14 cellular contexts compared by ENCODE assay signal in the genomic region with DNA sequence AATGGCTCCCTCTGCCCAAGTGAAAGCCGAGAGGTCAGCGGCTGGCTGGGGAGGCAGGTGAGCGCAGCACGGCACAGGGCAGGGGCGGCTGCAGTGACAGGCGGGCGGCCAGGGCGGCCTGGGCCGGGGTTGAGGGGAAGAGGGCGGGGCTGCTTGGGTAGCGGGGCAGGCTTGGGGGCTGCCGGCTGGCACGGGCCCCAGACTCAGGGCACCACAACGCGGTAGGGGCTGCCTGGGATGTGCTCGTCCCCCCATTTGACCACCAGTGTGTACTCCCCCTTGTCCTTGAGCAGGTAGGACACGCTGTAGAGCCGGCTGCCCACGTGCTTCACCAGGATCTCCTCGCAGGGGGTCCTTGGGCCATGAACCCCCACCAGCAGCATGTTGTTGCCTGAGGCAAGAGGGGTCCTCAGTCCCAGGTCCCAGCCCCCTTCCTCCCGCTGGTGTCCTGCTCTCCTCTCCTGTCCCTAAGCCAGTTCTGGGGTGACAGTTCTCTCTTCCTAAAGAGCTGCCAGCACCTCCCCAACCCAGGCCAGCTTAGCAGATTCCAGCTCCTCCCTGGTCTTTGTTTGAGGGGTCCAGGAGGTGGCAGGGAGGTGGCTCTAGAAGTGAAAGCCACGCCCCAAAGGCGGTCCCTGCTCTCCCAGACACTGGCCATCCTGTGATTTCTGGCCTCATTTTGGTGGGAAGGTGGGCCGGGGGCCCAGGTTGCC. TPM values are rescaled to one million over a fixed set of nuclear protein-coding genes. Genes with fewer than 3 reads are reported as not detected.
DNase-seq lines count a peak whose midpoint lies in the region; ATAC-seq and TF ChIP-seq lines count a peak whose summit lies in the region.
"Had no signal": no experiment of that assay in that cellular context is flagged by ENCODE, and none has a peak within 500 bp of the region (broad histone marks: within the 10 kb centered on the region; RNA-seq: fewer than 3 reads in every experiment).

No MANE protein-coding gene starts in this region.

- H3K36me3 Mint-ChIP-seq in activated CD4-positive, alpha-beta T cell treated with anti-CD3 and anti-CD28 coated beads, Interleukin-2, amount 10 ng/mL, durations not matched to agents 7 days and 5 days (ENCODE audit: low read depth), result peaks cover 17% of the 10 kb centered on the region
- no peaks in the 10 kb centered on the region for H3K36me3 Mint-ChIP-seq in HFFc6 (ENCODE audit: low read depth)
- H3K36me3 Mint-ChIP-seq in effector memory CD8-positive, alpha-beta T cell (ENCODE audit: insufficient read depth), result peaks cover 70% of the 10 kb centered on the region

- peaks cover 47% of the 10 kb centered on the region for H3K4me1 Mint-ChIP-seq in activated CD4-positive, alpha-beta T cell treated with anti-CD3 and anti-CD28 coated beads, Interleukin-2, amount 10 ng/mL, durations not matched to agents 7 days and 5 days
- H3K4me1 Mint-ChIP-seq in HFFc6 (ENCODE audit: low read depth), result peaks cover 6% of the 10 kb centered on the region
- H3K4me1 Mint-ChIP-seq in effector memory CD8-positive, alpha-beta T cell (ENCODE audit: low read depth in 2 of 2), result peaks cover 14 to 39% of the 10 kb centered on the region in 2 donors

- H3K27me3 Mint-ChIP-seq in activated CD4-positive, alpha-beta T cell treated with anti-CD3 and anti-CD28 coated beads, Interleukin-2, amount 10 ng/mL, durations not matched to agents 7 days and 5 days, result no peaks in the 10 kb centered on the region
- H3K27me3 Mint-ChIP-seq in HFFc6 (ENCODE audit: insufficient read depth), result peaks cover 12% of the 10 kb centered on the region
- no peaks in the 10 kb centered on the region for H3K27me3 Mint-ChIP-seq in effector memory CD8-positive, alpha-beta T cell

- H3K27ac Mint-ChIP-seq in activated CD4-positive, alpha-beta T cell treated with anti-CD3 and anti-CD28 coated beads, Interleukin-2, amount 10 ng/mL, durations not matched to agents 7 days and 5 days, result peak overlapping the region; percentile 46
- H3K27ac Mint-ChIP-seq in HFFc6, result peak overlapping the region; percentile 29
- H3K27ac Mint-ChIP-seq in effector memory CD8-positive, alpha-beta T cell, result peak overlapping the region; percentile 99

- TF ChIP-seq CTCF in HFFc6 (IDR thresholded peaks at IDR 0.05) (no peak), GM20000 (IDR thresholded peaks at IDR 0.05; ENCODE audit: extremely low read depth, missing control alignments) (no peak)

- ATAC-seq in effector memory CD8-positive, alpha-beta T cell (replicated peaks), result no peak
- ATAC-seq in HG03196 (IDR thresholded peaks at IDR 0.05; ENCODE audit: unreplicated experiment) (no peak), GM19452 (IDR thresholded peaks at IDR 0.05; ENCODE audit: unreplicated experiment) (no peak)

- CTCF ChIA-PET in activated CD4-positive, alpha-beta T cell treated with anti-CD3 and anti-CD28 coated beads, Interleukin-2, amount 10 ng/mL, durations not matched to agents 7 days and 5 days (lab: Charles Lee), result no interaction called here

- POLR2A ChIA-PET in activated CD4-positive, alpha-beta T cell treated with anti-CD3 and anti-CD28 coated beads, Interleukin-2, amount 10 ng/mL, durations not matched to agents 7 days and 5 days (lab: Charles Lee), result no interaction called here

- DNase-seq in activated CD4-positive, alpha-beta T cell treated with anti-CD3 and anti-CD28 coated beads, Interleukin-2, amount 10 ng/mL, durations not matched to agents 7 days and 5 days, result no peak
- DNase-seq in activated CD4-positive, alpha-beta T cell treated with anti-CD3 and anti-CD28 coated beads for 4 hours, result no peak
- DNase-seq in HFFc6 (no peak), posterior vena cava (ENCODE audit: low spot score) (peak; percentile 81), GM20000 (ENCODE audit: low spot score) (no peak)
- DNase-seq in effector memory CD8-positive, alpha-beta T cell, result peak in 2 of 3 experiments; percentile 1 to 3
- DNase-seq: activated T-cell treated with anti-CD3 and anti-CD28 coated beads, Interleukin-2, amount 50 U/mL, for 48 hours; NCI-H2029 treated with DMSO at 0.1 percent for 48 hours; stimulated activated naive CD4-positive, alpha-beta T cell had no signal

- H3K4me3 Mint-ChIP-seq in activated CD4-positive, alpha-beta T cell treated with anti-CD3 and anti-CD28 coated beads, Interleukin-2, amount 10 ng/mL, durations not matched to agents 7 days and 5 days, result no peak overlapping the region
- no peak overlapping the region for H3K4me3 Mint-ChIP-seq in HFFc6
- H3K4me3 Mint-ChIP-seq in effector memory CD8-positive, alpha-beta T cell, result peak overlapping the region; percentile 40 to 77

- H3K9me3 Mint-ChIP-seq in activated CD4-positive, alpha-beta T cell treated with anti-CD3 and anti-CD28 coated beads, Interleukin-2, amount 10 ng/mL, durations not matched to agents 7 days and 5 days, result no peaks in the 10 kb centered on the region
- no peaks in the 10 kb centered on the region for H3K9me3 Mint-ChIP-seq in HFFc6
- H3K9me3 Mint-ChIP-seq in effector memory CD8-positive, alpha-beta T cell, result no peaks in the 10 kb centered on the region

- intact Hi-C loops in posterior vena cava (cut with DNase I), result no loop called here

RNA-seq across cellular contexts. Expression of gene FLNA, which starts 25.6 kb away (rescaled TPM):
- total RNA-seq in activated CD4-positive, alpha-beta T cell treated with anti-CD3 and anti-CD28 coated beads, Interleukin-2, amount 10 ng/mL, durations not matched to agents 7 days and 5 days, result 1,000 to 10,000 TPM; 1,440 to 1,524 TPM
- total RNA-seq in HFFc6 (2021; fragmentation: NEBNext Ultra II Directional; extraction: Animal tissue kit (Norgen Biotek cat#: 25700)), result 1,000 to 10,000 TPM; 2,260 to 2,886 (median 2,666) TPM
- total RNA-seq in posterior vena cava, result 1,000 to 10,000 TPM; 5,571 to 6,731 TPM

RNA-seq across cellular contexts. Expression of gene EMD, which starts 30.3 kb away (rescaled TPM):
- 10 to 100 TPM; 52.1 to 59.9 TPM for total RNA-seq in activated CD4-positive, alpha-beta T cell treated with anti-CD3 and anti-CD28 coated beads, Interleukin-2, amount 10 ng/mL, durations not matched to agents 7 days and 5 days
- total RNA-seq in HFFc6 (2021; fragmentation: NEBNext Ultra II Directional; extraction: Animal tissue kit (Norgen Biotek cat#: 25700)), result 100 to 1,000 TPM in 4 of 6 experiments, 10 to 100 TPM in 2; 84.8 to 119 (median 108) TPM
- total RNA-seq in posterior vena cava, result 10 to 100 TPM; 61.8 to 67.2 TPM

RNA-seq across cellular contexts. Expression of gene RPL10, which starts 49.4 kb away (rescaled TPM):
- total RNA-seq in activated CD4-positive, alpha-beta T cell treated with anti-CD3 and anti-CD28 coated beads, Interleukin-2, amount 10 ng/mL, durations not matched to agents 7 days and 5 days, result 1,000 to 10,000 TPM; 1,884 to 2,727 TPM
- 1,000 to 10,000 TPM; 1,764 to 1,978 (median 1,934) TPM for total RNA-seq in HFFc6 (2021; fragmentation: NEBNext Ultra II Directional; extraction: Animal tissue kit (Norgen Biotek cat#: 25700))
- total RNA-seq in posterior vena cava, result 1,000 to 10,000 TPM; 2,294 to 2,387 TPM

RNA-seq across cellular contexts. Expression of gene TKTL1, which starts 53.2 kb away (rescaled TPM):
- total RNA-seq in activated CD4-positive, alpha-beta T cell treated with anti-CD3 and anti-CD28 coated beads, Interleukin-2, amount 10 ng/mL, durations not matched to agents 7 days and 5 days, result 1 to 10 TPM; 4.2 to 5.2 TPM
- not detected for total RNA-seq in HFFc6 (2021; fragmentation: NEBNext Ultra II Directional; extraction: Animal tissue kit (Norgen Biotek cat#: 25700))
- under 1 TPM; 0.29 to 0.46 TPM for total RNA-seq in posterior vena cava
- total RNA-seq: fibroblast of lung had no signal

RNA-seq across cellular contexts. Expression of gene TEX28, which starts 53.9 kb away (rescaled TPM):
- total RNA-seq in activated CD4-positive, alpha-beta T cell treated with anti-CD3 and anti-CD28 coated beads, Interleukin-2, amount 10 ng/mL, durations not matched to agents 7 days and 5 days, result not detected
- total RNA-seq in HFFc6 (2021; fragmentation: NEBNext Ultra II Directional; extraction: Animal tissue kit (Norgen Biotek cat#: 25700)), result not detected
- not detected for total RNA-seq in posterior vena cava
- total RNA-seq: cerebellum; fibroblast of lung; T-helper 2 cell treated with Interferon-gamma antibody and Interleukin-4, amounts not matched to agents 100 ng/mL and 5 ng/mL, for 36 hours had no signal

Comparison
In these comparisons a context has a peak if more than half of its experiments do, and no peak if none do; other contexts are left out.
1. DNase-seq: peak in effector memory CD8-positive, alpha-beta T cell (2 of 3) and posterior vena cava (single experiment); none in activated CD4-positive, alpha-beta T cell treated with anti-CD3 and anti-CD28 coated beads, Interleukin-2, amount 10 ng/mL, durations not matched to agents 7 days and 5 days (single experiment), activated CD4-positive, alpha-beta T cell treated with anti-CD3 and anti-CD28 coated beads for 4 hours (0 of 2), HFFc6 (single experiment) and GM20000 (single experiment).
2. H3K27ac Mint-ChIP-seq: peak in every context shown above with its lines; median percentile 99 in effector memory CD8-positive, alpha-beta T cell; 46 in activated CD4-positive, alpha-beta T cell treated with anti-CD3 and anti-CD28 coated beads, Interleukin-2, amount 10 ng/mL, durations not matched to agents 7 days and 5 days; 29 in HFFc6.
3. H3K4me3 Mint-ChIP-seq: peak in effector memory CD8-positive, alpha-beta T cell (2 of 2); none in activated CD4-positive, alpha-beta T cell treated with anti-CD3 and anti-CD28 coated beads, Interleukin-2, amount 10 ng/mL, durations not matched to agents 7 days and 5 days (single experiment) and HFFc6 (single experiment).